In genomic region chr14:50354527-50354926, GRCh38 we compare ENCODE assay signal across 19 cellular contexts.
"Had no signal": no experiment of that assay in that cellular context is flagged by ENCODE, and none has a peak within 500 bp of the region (broad histone marks: within the 10 kb centered on the region; RNA-seq: fewer than 3 reads in every experiment).

No MANE protein-coding gene starts in this region.

- H3K4me3 Mint-ChIP-seq: activated CD4-positive, alpha-beta T cell treated with anti-CD3 and anti-CD28 coated beads, Interleukin-2, amount 10 ng/mL, durations not matched to agents 24 days and 14 days; activated CD8-positive, alpha-beta T cell treated with anti-CD3 and anti-CD28 coated beads, Interleukin-2, amount 10 ng/mL, durations not matched to agents 7 days and 5 days; activated naive CD4-positive, alpha-beta T cell treated with anti-CD3 and anti-CD28 coated beads for 36 hours; activated T-cell treated with anti-CD3 and anti-CD28 coated beads, Interleukin-2, amount 50 U/mL, for 24 hours had no signal

- H3K9me3 ChIP-seq: heart right ventricle, left ventricle myocardium inferior, tibial nerve, uterus had no signal

- H3K4me1 ChIP-seq: uterus had no signal

- H3K27ac Mint-ChIP-seq: activated CD4-positive, alpha-beta T cell treated with anti-CD3 and anti-CD28 coated beads, Interleukin-2, amount 10 ng/mL, durations not matched to agents 24 days and 14 days; activated CD8-positive, alpha-beta T cell treated with anti-CD3 and anti-CD28 coated beads, Interleukin-2, amount 10 ng/mL, durations not matched to agents 7 days and 5 days; activated naive CD4-positive, alpha-beta T cell treated with anti-CD3 and anti-CD28 coated beads for 36 hours; activated T-cell treated with anti-CD3 and anti-CD28 coated beads, Interleukin-2, amount 50 U/mL, for 24 hours; progenitor cell of endocrine pancreas had no signal

- H3K9me3 Mint-ChIP-seq: activated CD4-positive, alpha-beta T cell treated with anti-CD3 and anti-CD28 coated beads, Interleukin-2, amount 10 ng/mL, durations not matched to agents 24 days and 14 days; activated naive CD4-positive, alpha-beta T cell treated with anti-CD3 and anti-CD28 coated beads for 36 hours; activated T-cell treated with anti-CD3 and anti-CD28 coated beads, Interleukin-2, amount 50 U/mL, for 24 hours had no signal

- H3K27me3 Mint-ChIP-seq: activated CD4-positive, alpha-beta T cell treated with anti-CD3 and anti-CD28 coated beads, Interleukin-2, amount 10 ng/mL, durations not matched to agents 24 days and 14 days; activated T-cell treated with anti-CD3 and anti-CD28 coated beads, Interleukin-2, amount 50 U/mL, for 24 hours had no signal

- H3K4me3 ChIP-seq: heart right ventricle, left ventricle myocardium inferior, tibial nerve, uterus had no signal

- H3K27ac ChIP-seq: brain microvascular endothelial cell, heart right ventricle, left ventricle myocardium inferior, tibial nerve, uterus had no signal

- H3K36me3 ChIP-seq: brain microvascular endothelial cell, uterus had no signal

- H3K27me3 ChIP-seq: brain microvascular endothelial cell, heart right ventricle, tibial nerve, uterus had no signal

- ATAC-seq: activated CD8-positive, alpha-beta T cell treated with anti-CD3 and anti-CD28 coated beads, Interleukin-2, amount 10 ng/mL, durations not matched to agents 7 days and 5 days; heart right ventricle; stimulated activated naive CD8-positive, alpha-beta T cell treated with anti-CD3 and anti-CD28 coated beads, Interleukin-15, Interleukin-2, amounts not matched to agents 100 U/mL and 50 U/mL, for 24 hours had no signal

- DNase-seq: activated CD4-positive, alpha-beta T cell treated with anti-CD3 and anti-CD28 coated beads, Interleukin-2, amount 10 ng/mL, durations not matched to agents 24 days and 14 days; activated CD8-positive, alpha-beta T cell treated with anti-CD3 and anti-CD28 coated beads, Interleukin-2, amount 10 ng/mL, durations not matched to agents 7 days and 5 days; activated naive CD4-positive, alpha-beta T cell treated with anti-CD3 and anti-CD28 coated beads for 36 hours; activated T-cell treated with anti-CD3 and anti-CD28 coated beads, Interleukin-2, amount 50 U/mL, for 24 hours; aorta; brain microvascular endothelial cell; central memory CD4-positive, alpha-beta T cell; cortex of kidney; effector CD4-positive, alpha-beta T cell; heart right ventricle; kidney glomerular epithelial cell; left ventricle myocardium inferior; mammary epithelial cell; stimulated activated CD4-positive, alpha-beta T cell treated with anti-CD3 and anti-CD28 coated beads, Interleukin-2, amount 100 ng/mL, for 24 hours; stimulated activated naive CD8-positive, alpha-beta T cell treated with anti-CD3 and anti-CD28 coated beads, Interleukin-15, Interleukin-2, amounts not matched to agents 100 U/mL and 50 U/mL, for 24 hours; substantia nigra; uterus had no signal
